In genomic region chr12:19044877-19045276, GRCh38 we compare ENCODE assay signal across 15 cellular contexts.
DNase-seq lines count a peak whose midpoint lies in the region; ATAC-seq and TF ChIP-seq lines count a peak whose summit lies in the region.
"Had no signal": no experiment of that assay in that cellular context is flagged by ENCODE, and none has a peak within 500 bp of the region (broad histone marks: within the 10 kb centered on the region; RNA-seq: fewer than 3 reads in every experiment).

No MANE protein-coding gene starts in this region.

- H3K36me3 Mint-ChIP-seq in progenitor cell of endocrine pancreas (ENCODE audit: insufficient read depth) (peaks cover 1% of the 10 kb centered on the region), mesothelial cell of epicardium (no peaks in the 10 kb centered on the region)

- H3K27me3 Mint-ChIP-seq in progenitor cell of endocrine pancreas (no peaks in the 10 kb centered on the region), mesothelial cell of epicardium (ENCODE audit: low read depth) (no peaks in the 10 kb centered on the region)
- H3K27me3 Mint-ChIP-seq: B cell; CD4-positive, alpha-beta T cell had no signal

- H3K9me3 Mint-ChIP-seq in progenitor cell of endocrine pancreas (ENCODE audit: low read depth) (peaks cover 9% of the 10 kb centered on the region), mesothelial cell of epicardium (peaks cover 11% of the 10 kb centered on the region)
- H3K9me3 Mint-ChIP-seq: CD4-positive, alpha-beta T cell had no signal

- intact Hi-C loops in left ventricle myocardium superior (cut with micrococcal nuclease), result no loop called here
- intact Hi-C loops in cardiac septum (cut with DNase I), result no loop called here
- intact Hi-C loops in mucosa of descending colon (cut with DNase I, micrococcal nuclease), result no loop called here

- H3K4me3 Mint-ChIP-seq in progenitor cell of endocrine pancreas (ENCODE audit: low read depth) (no peak overlapping the region), mesothelial cell of epicardium (no peak overlapping the region)
- H3K4me3 Mint-ChIP-seq: B cell; CD4-positive, alpha-beta T cell; H9 had no signal

- H3K4me3 ChIP-seq in mucosa of descending colon, result no peak overlapping the region

- ATAC-seq in left ventricle myocardium superior (peak; percentile 10), mucosa of descending colon (peak; percentile 97), GM21390 (IDR thresholded peaks at IDR 0.05; ENCODE audit: unreplicated experiment) (no peak)

- H3K4me1 ChIP-seq in mucosa of descending colon (ENCODE audit: low read depth), result no peaks in the 10 kb centered on the region

- TF ChIP-seq CTCF in mucosa of descending colon (IDR thresholded peaks at IDR 0.05) (no peak), progenitor cell of endocrine pancreas (IDR thresholded peaks at IDR 0.05; ENCODE audit: unreplicated experiment) (no peak), mesothelial cell of epicardium (IDR thresholded peaks at IDR 0.05; ENCODE audit: unreplicated experiment) (no peak)

- H3K36me3 ChIP-seq in mucosa of descending colon (ENCODE audit: low read depth), result no peaks in the 10 kb centered on the region

- DNase-seq in left ventricle myocardium superior, result no peak
- no peak for DNase-seq in cardiac septum (ENCODE audit: low spot score)
- peak in 1 of 3 donors; percentile 31 for DNase-seq in mucosa of descending colon
- DNase-seq in progenitor cell of endocrine pancreas (ENCODE audit: low spot score, unreplicated experiment), result no peak
- no peak for DNase-seq in stimulated activated naive CD4-positive, alpha-beta T cell (lab: John Stamatoyannopoulos, UW)
- no peak for DNase-seq in HPDE6-E6E7 (ENCODE audit: extremely low spot score)
- no peak for DNase-seq in mesothelial cell of epicardium (ENCODE audit: low spot score in 2 of 2, unreplicated experiment in 2 of 2)
- DNase-seq: 8988T; C1 segment of cervical spinal cord; CD4-positive, alpha-beta T cell; DMS79; GOT3; H9 had no signal

- H3K27ac Mint-ChIP-seq in progenitor cell of endocrine pancreas, result peak overlapping the region; percentile 85
- H3K27ac Mint-ChIP-seq in mesothelial cell of epicardium, result no peak overlapping the region
- H3K27ac Mint-ChIP-seq: B cell; CD4-positive, alpha-beta T cell had no signal

- no peaks in the 10 kb centered on the region for H3K9me3 ChIP-seq in mucosa of descending colon

- peaks cover 24% of the 10 kb centered on the region for H3K4me1 Mint-ChIP-seq in progenitor cell of endocrine pancreas (ENCODE audit: low read depth)
- peaks cover 3% of the 10 kb centered on the region for H3K4me1 Mint-ChIP-seq in mesothelial cell of epicardium
- H3K4me1 Mint-ChIP-seq: B cell had no signal
